ENCODE assay signal across 8 cellular contexts in the genomic region with DNA sequence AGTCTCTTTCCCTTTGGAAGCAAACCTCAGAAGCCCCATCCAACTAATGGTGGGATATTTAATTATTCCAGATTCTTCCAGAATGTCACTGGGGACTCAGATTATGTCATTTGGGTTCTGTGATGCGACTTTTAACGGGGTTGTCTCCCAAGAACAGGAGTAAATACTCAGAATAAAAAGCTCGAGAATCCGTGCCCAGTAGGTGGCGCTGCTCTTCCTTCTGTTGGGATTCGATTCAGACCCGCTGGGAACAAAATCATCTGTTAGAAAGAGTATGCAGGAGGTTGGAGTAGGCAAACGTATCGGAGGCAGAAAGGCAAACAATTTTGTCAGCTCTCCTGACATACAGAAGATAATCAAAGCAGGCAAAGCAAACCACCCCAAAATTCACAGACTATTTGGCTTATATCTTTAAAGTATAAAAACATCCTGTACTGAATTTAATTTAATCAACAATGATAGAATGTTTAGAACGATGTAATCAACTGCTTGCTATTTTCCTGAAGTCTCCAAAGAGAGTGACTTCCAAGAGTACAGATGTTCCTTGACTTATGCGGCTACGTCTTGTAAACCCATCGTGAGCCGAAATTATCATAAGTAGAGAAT.
A peak's percentile ranks its signal among the peaks of the same experiment; 100 is the strongest.
DNase-seq lines count a peak whose midpoint lies in the region; ATAC-seq and TF ChIP-seq lines count a peak whose summit lies in the region.

No MANE protein-coding gene starts in this region.

- H3K4me1 ChIP-seq in lower lobe of right lung = peaks cover 22% of the 10 kb centered on the region

- ATAC-seq in HG03378 (IDR thresholded peaks at IDR 0.05; ENCODE audit: unreplicated experiment) (peak; percentile 70), lower lobe of right lung (peak; percentile 81 to 83), HG03135 (IDR thresholded peaks at IDR 0.05; ENCODE audit: unreplicated experiment) (no peak)

- no peaks in the 10 kb centered on the region for H3K27me3 ChIP-seq in lower lobe of right lung (ENCODE audit: low read depth)

- intact Hi-C loops in lower lobe of right lung (cut with DNase I) = loop anchor here (10.0 kb wide), 1 partner anchor 49 kb away; no protein-coding TSS in a partner anchor

- DNase-seq in G401 (ENCODE audit: low spot score) (peak; percentile 90), NCI-H524 treated with DMSO at 0.1 percent for 48 hours (lab: John Stamatoyannopoulos, UW) (peak; percentile 53), ecto neural progenitor cell (ENCODE audit: low spot score) (peak; percentile 85), lower lobe of right lung (peak; percentile 87)
- DNase-seq in activated CD4-positive, alpha-beta T cell treated with anti-CD3 and anti-CD28 coated beads, Interleukin-2, amount 50 U/mL, for 1 hour = peak; percentile 62
- DNase-seq in stimulated activated CD8-positive, alpha-beta memory T cell treated with anti-CD3 and anti-CD28 coated beads, Interleukin-12 subunit alpha, Interleukin-12 subunit beta, amount 100 ng/mL, for 1 hour (ENCODE audit: low read depth) = peak; percentile 43

- H3K9me3 ChIP-seq in lower lobe of right lung = no peaks in the 10 kb centered on the region

- no peaks in the 10 kb centered on the region for H3K36me3 ChIP-seq in lower lobe of right lung

- peak overlapping the region; percentile 70 for H3K27ac ChIP-seq in lower lobe of right lung

- no peak overlapping the region for H3K4me3 ChIP-seq in lower lobe of right lung

- TF ChIP-seq CTCF in lower lobe of right lung (IDR thresholded peaks at IDR 0.05) = peak; percentile 82

- in situ Hi-C loops in G401 (cut with HindIII; ENCODE audit: low sequenced_read_pairs) = no loop called here
